Comparison of ENCODE assay signal across 1 cellular context in genomic region chr18:48007955-48008701, GRCh38.
TF ChIP-seq lines count a peak whose summit lies in the region.

No MANE protein-coding gene starts in this region.

TF ChIP-seq in H1, 55 proteins besides CTCF, POLR2A, EP300 and RAD21 (continued from another document):
- peak; percentile 30; the same call in 1 of the 2 replicates for TF ChIP-seq E2F6 (IDR thresholded peaks at IDR 0.05)
- TF ChIP-seq GTF2F1 (IDR thresholded peaks at IDR 0.05; ENCODE audit: borderline replicate concordance, low read depth, low read length) = no peak
- 0 out of 2 replicates have a peak, but pooled peaks have one; percentile 34 for TF ChIP-seq KDM1A (IDR thresholded peaks at IDR 0.05; ENCODE audit: borderline replicate concordance, low read length)
- no peak for TF ChIP-seq RNF2 (IDR thresholded peaks at IDR 0.05; ENCODE audit: borderline replicate concordance, low read depth, low read length, missing control alignments, poor library complexity, severe bottlenecking)
- TF ChIP-seq HDAC2 (IDR thresholded peaks at IDR 0.05; ENCODE audit: borderline replicate concordance in 1 of 2, low read depth in 2 of 2, low read length in 2 of 2) = peak in 1 of 2 experiments; percentile 38; a peak in 1 of 4 replicates
- peak; percentile 71; the same call in 1 of the 2 replicates for TF ChIP-seq RBBP5 (IDR thresholded peaks at IDR 0.05; ENCODE audit: borderline replicate concordance, low read depth, low read length)
- peak in 1 of 2 experiments; percentile 50; a peak in 1 of 4 replicates for TF ChIP-seq SIN3A (conservative IDR thresholded peaks at IDR 0.05 in 1 of 2, IDR thresholded peaks at IDR 0.05 in 1 of 2; ENCODE audit: low read depth in 1 of 2, low read length in 2 of 2)
